In genomic region chr2:67256892-67257291, GRCh38 we compare ENCODE assay signal across 1 cellular context.
TF ChIP-seq lines count a peak whose summit lies in the region.

No MANE protein-coding gene starts in this region.

TF ChIP-seq in SK-N-SH treated with all-trans-retinoic acid at 6 μM for 48 hours, 23 proteins besides CTCF, POLR2A, EP300 and RAD21 (continued from another document):
- TF ChIP-seq GLIS3 (CRISPR knock-in tag; IDR thresholded peaks at IDR 0.05), result no peak
